20 cellular contexts compared by ENCODE assay signal in the genomic region with DNA sequence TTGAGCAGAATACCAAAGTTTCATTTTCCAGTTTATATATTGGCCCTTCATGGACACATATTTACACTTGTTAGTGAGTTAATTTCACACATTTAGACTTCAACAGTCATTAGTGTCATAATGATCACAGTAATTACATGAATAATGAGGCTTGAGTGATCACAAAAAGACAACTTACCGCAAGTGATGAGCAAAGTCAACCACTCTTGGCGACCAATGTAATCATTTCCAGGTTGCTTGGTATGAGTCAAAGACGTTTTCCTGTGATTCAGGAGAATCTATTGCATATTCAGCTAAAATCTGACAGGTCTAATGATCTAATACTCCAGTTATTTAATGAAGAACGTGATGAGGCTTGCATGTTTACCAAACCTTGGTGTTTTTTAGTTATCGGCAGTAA.
DNase-seq lines count a peak whose midpoint lies in the region; ATAC-seq, FAIRE-seq and TF ChIP-seq lines count a peak whose summit lies in the region.
"Had no signal": no experiment of that assay in that cellular context is flagged by ENCODE, and none has a peak within 500 bp of the region (broad histone marks: within the 10 kb centered on the region; RNA-seq: fewer than 3 reads in every experiment).

No MANE protein-coding gene starts in this region.

- POLR2A ChIA-PET in CD8-positive, alpha-beta memory T cell (lab: Charles Lee) = no interaction called here

- peaks cover 0 to 7% (median 3%) of the 10 kb centered on the region in 5 donors for H3K9me3 Mint-ChIP-seq in CD8-positive, alpha-beta memory T cell

- DNase-seq in AG10803 (ENCODE audit: low read depth) = peak; percentile 31
- peak; percentile 25 for DNase-seq in GM12865 (ENCODE audit: low read depth)
- DNase-seq in RWPE2 (ENCODE audit: low spot score) = no peak
- DNase-seq in epithelial cell of proximal tubule (ENCODE audit: low read depth) = peak; percentile 15
- DNase-seq in small intestine = no peak
- no peak for DNase-seq in CD8-positive, alpha-beta memory T cell
- DNase-seq: CD4-positive, CD25-positive, alpha-beta regulatory T cell; COR-L47; DMS79 treated with DMSO at 0.1 percent for 48 hours; MV-4-11; NCI-H1105 treated with DMSO at 0.1 percent for 48 hours; NCI-H1930; NCI-H82; OCI-M1; SIG-M5; T-cell had no signal

- no peaks in the 10 kb centered on the region for H3K27me3 Mint-ChIP-seq in CD8-positive, alpha-beta memory T cell
- H3K27me3 Mint-ChIP-seq: CD4-positive, CD25-positive, alpha-beta regulatory T cell; IgD-negative memory B cell; T-cell had no signal

- no peaks in the 10 kb centered on the region for H3K27me3 ChIP-seq in RWPE2 (ENCODE audit: insufficient read depth, poor library complexity, severe bottlenecking)
- H3K27me3 ChIP-seq in small intestine (ENCODE audit: control insufficient read depth in 2 of 2, insufficient read depth in 2 of 2, low read length in 2 of 2) = no peaks in the 10 kb centered on the region
- no peaks in the 10 kb centered on the region for H3K27me3 ChIP-seq in CD8-positive, alpha-beta memory T cell (ENCODE audit: insufficient read depth, low read length, poor library complexity, severe bottlenecking)

- H3K4me1 Mint-ChIP-seq in CD8-positive, alpha-beta memory T cell = no peaks in the 10 kb centered on the region
- H3K4me1 Mint-ChIP-seq: CD4-positive, CD25-positive, alpha-beta regulatory T cell; IgD-negative memory B cell; T-cell had no signal

- no peak overlapping the region for H3K27ac Mint-ChIP-seq in CD8-positive, alpha-beta memory T cell
- H3K27ac Mint-ChIP-seq: CD4-positive, CD25-positive, alpha-beta regulatory T cell; IgD-negative memory B cell; T-cell had no signal

- H3K9me3 ChIP-seq in RWPE2 (ENCODE audit: severe bottlenecking) = no peaks in the 10 kb centered on the region
- no peaks in the 10 kb centered on the region for H3K9me3 ChIP-seq in small intestine (ENCODE audit: control insufficient read depth, low read depth)
- no peaks in the 10 kb centered on the region for H3K9me3 ChIP-seq in CD8-positive, alpha-beta memory T cell (ENCODE audit: low read length)

- H3K36me3 ChIP-seq in RWPE2 (ENCODE audit: low read depth) (no peaks in the 10 kb centered on the region), small intestine (ENCODE audit: control insufficient read depth in 2 of 2, insufficient read depth in 2 of 2, low read length in 2 of 2) (no peaks in the 10 kb centered on the region)
- H3K36me3 ChIP-seq in CD8-positive, alpha-beta memory T cell (ENCODE audit: insufficient read depth, low read length) = no peaks in the 10 kb centered on the region

- ATAC-seq in RWPE2 (ENCODE audit: low read depth) (peak; percentile 76), HG03442 (IDR thresholded peaks at IDR 0.05; ENCODE audit: unreplicated experiment) (no peak)
- ATAC-seq: T-cell had no signal

- no peak for TF ChIP-seq CTCF in AG10803 (conservative IDR thresholded peaks at IDR 0.05; ENCODE audit: low read length)
- no peak for TF ChIP-seq CTCF in GM12865 (IDR thresholded peaks at IDR 0.05; ENCODE audit: insufficient read depth, low read depth, low read length, missing control alignments)
- TF ChIP-seq CTCF in RWPE2 (IDR thresholded peaks at IDR 0.05; ENCODE audit: poor library complexity, severe bottlenecking) = no peak
- no peak for TF ChIP-seq CTCF in epithelial cell of proximal tubule (conservative IDR thresholded peaks at IDR 0.05; ENCODE audit: low read depth, low read length)

- no peak for FAIRE-seq in small intestine (lab: Jason Lieb, UNC)
- FAIRE-seq: GM18507, H1 had no signal

- H3K4me1 ChIP-seq in RWPE2 (ENCODE audit: insufficient read depth, poor library complexity, severe bottlenecking) (peaks cover 15% of the 10 kb centered on the region), small intestine (ENCODE audit: control insufficient read depth in 2 of 2, insufficient read depth in 1 of 2, low read depth in 1 of 2, low read length in 1 of 2) (no peaks in the 10 kb centered on the region)
- H3K4me1 ChIP-seq in CD8-positive, alpha-beta memory T cell (ENCODE audit: insufficient read depth, low read length) = no peaks in the 10 kb centered on the region

- CTCF ChIA-PET in CD8-positive, alpha-beta memory T cell (lab: Charles Lee) = no interaction called here

- H3K36me3 Mint-ChIP-seq in CD8-positive, alpha-beta memory T cell = no peaks in the 10 kb centered on the region
- H3K36me3 Mint-ChIP-seq: CD4-positive, CD25-positive, alpha-beta regulatory T cell; IgD-negative memory B cell; T-cell had no signal

- 76 to 83% (median 79%) methylated on average over 5 of the region's 5 CpGs for WGBS in small intestine, 3 donors

- no peak overlapping the region for H3K4me3 Mint-ChIP-seq in CD8-positive, alpha-beta memory T cell
- H3K4me3 Mint-ChIP-seq: CD4-positive, CD25-positive, alpha-beta regulatory T cell; IgD-negative memory B cell; T-cell had no signal

- H3K27ac ChIP-seq in RWPE2 (ENCODE audit: poor library complexity, severe bottlenecking) = no peak overlapping the region
- no peak overlapping the region for H3K27ac ChIP-seq in small intestine (ENCODE audit: low read depth in 1 of 2, low read length in 1 of 2)
- H3K27ac ChIP-seq in CD8-positive, alpha-beta memory T cell (ENCODE audit: low read depth, low read length) = no peak overlapping the region

- H3K4me3 ChIP-seq in AG10803 (ENCODE audit: low read length) = no peak overlapping the region
- no peak overlapping the region for H3K4me3 ChIP-seq in GM12865 (ENCODE audit: low read depth, low read length)
- H3K4me3 ChIP-seq in RWPE2 (ENCODE audit: severe bottlenecking) = no peak overlapping the region
- H3K4me3 ChIP-seq in epithelial cell of proximal tubule (ENCODE audit: low read depth, low read length) = no peak overlapping the region
- H3K4me3 ChIP-seq in small intestine (ENCODE audit: low read depth in 1 of 2, low read length in 2 of 2) = no peak overlapping the region
- no peak overlapping the region for H3K4me3 ChIP-seq in CD8-positive, alpha-beta memory T cell (ENCODE audit: low read length)

Comparison
In these comparisons a context has a peak if more than half of its experiments do, and no peak if none do; other contexts are left out.
1. DNase-seq: peak in AG10803 (single experiment), GM12865 (single experiment) and epithelial cell of proximal tubule (single experiment); none in RWPE2 (single experiment), small intestine (single experiment) and CD8-positive, alpha-beta memory T cell (0 of 5).